In the genomic region with DNA sequence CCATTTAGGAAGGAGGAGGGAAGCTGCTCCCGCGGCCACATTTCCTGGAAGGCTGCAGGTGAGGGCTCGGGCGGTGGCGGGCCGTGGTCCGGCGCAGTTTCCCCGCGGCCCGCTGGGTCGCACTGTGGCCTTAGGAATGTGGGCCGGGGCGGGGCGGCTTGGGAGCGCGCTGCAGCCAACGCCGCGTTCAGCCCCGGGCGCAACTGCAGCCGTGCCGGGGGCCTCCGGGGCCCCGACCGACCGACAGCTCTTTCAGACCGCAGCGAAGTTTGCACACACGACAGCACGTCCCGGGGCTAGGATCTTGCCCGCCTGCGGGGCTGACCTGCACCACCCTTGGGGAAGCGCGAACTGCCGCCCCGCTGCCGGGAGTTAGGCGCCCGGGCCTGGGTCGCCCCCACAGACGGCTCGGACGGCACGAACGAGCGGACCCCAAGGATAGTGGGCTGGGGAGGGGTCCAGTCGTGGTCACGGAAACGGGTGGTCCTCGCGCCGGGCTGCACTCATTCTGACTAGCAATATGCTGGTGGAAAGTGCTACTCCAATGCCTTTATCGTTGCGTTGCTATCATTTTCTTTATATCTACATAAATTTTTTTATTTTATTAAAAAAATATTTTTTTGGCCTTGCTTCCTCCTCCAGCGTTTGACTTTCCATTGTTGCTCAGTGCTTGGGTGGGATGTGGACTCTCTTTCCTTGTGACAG, we compare ENCODE assay signal across 1 cellular context.
TF ChIP-seq lines count a peak whose summit lies in the region.

No MANE protein-coding gene starts in this region.

TF ChIP-seq in K562, 482 proteins besides CTCF, POLR2A, EP300 and RAD21 (continued from another document and continues in another):
- TF ChIP-seq, protein P1, sequence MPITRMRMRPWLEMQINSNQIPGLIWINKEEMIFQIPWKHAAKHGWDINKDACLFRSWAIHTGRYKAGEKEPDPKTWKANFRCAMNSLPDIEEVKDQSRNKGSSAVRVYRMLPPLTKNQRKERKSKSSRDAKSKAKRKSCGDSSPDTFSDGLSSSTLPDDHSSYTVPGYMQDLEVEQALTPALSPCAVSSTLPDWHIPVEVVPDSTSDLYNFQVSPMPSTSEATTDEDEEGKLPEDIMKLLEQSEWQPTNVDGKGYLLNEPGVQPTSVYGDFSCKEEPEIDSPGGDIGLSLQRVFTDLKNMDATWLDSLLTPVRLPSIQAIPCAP (CRISPR knock-in tag; IDR thresholded peaks at IDR 0.05; ENCODE audit: borderline replicate concordance), result no peak
- TF ChIP-seq ZNF583 (CRISPR knock-in tag; IDR thresholded peaks at IDR 0.05), result no peak
- TF ChIP-seq MCM5 (IDR thresholded peaks at IDR 0.05; ENCODE audit: low read depth), result no peak
- TF ChIP-seq CBX8 (IDR thresholded peaks at IDR 0.05; ENCODE audit: borderline replicate concordance, extremely low read depth, low read depth, low read length, poor library complexity, severe bottlenecking), result no peak
- TF ChIP-seq ZNF75A (CRISPR knock-in tag; IDR thresholded peaks at IDR 0.05), result no peak
- no peak for TF ChIP-seq NCOR1 (IDR thresholded peaks at IDR 0.05)
- TF ChIP-seq SAFB (IDR thresholded peaks at IDR 0.05; ENCODE audit: borderline replicate concordance, low read depth, low read length), result no peak
- no peak for TF ChIP-seq HLTF (IDR thresholded peaks at IDR 0.05)
- TF ChIP-seq TEAD1 (CRISPR knock-in tag; IDR thresholded peaks at IDR 0.05), result peak in 1 of 2 experiments; percentile 76; a peak in 1 of 4 replicates
- TF ChIP-seq XRCC4 (IDR thresholded peaks at IDR 0.05; ENCODE audit: extremely low read depth, insufficient read depth, insufficient read length), result no peak
- TF ChIP-seq, protein P2, sequence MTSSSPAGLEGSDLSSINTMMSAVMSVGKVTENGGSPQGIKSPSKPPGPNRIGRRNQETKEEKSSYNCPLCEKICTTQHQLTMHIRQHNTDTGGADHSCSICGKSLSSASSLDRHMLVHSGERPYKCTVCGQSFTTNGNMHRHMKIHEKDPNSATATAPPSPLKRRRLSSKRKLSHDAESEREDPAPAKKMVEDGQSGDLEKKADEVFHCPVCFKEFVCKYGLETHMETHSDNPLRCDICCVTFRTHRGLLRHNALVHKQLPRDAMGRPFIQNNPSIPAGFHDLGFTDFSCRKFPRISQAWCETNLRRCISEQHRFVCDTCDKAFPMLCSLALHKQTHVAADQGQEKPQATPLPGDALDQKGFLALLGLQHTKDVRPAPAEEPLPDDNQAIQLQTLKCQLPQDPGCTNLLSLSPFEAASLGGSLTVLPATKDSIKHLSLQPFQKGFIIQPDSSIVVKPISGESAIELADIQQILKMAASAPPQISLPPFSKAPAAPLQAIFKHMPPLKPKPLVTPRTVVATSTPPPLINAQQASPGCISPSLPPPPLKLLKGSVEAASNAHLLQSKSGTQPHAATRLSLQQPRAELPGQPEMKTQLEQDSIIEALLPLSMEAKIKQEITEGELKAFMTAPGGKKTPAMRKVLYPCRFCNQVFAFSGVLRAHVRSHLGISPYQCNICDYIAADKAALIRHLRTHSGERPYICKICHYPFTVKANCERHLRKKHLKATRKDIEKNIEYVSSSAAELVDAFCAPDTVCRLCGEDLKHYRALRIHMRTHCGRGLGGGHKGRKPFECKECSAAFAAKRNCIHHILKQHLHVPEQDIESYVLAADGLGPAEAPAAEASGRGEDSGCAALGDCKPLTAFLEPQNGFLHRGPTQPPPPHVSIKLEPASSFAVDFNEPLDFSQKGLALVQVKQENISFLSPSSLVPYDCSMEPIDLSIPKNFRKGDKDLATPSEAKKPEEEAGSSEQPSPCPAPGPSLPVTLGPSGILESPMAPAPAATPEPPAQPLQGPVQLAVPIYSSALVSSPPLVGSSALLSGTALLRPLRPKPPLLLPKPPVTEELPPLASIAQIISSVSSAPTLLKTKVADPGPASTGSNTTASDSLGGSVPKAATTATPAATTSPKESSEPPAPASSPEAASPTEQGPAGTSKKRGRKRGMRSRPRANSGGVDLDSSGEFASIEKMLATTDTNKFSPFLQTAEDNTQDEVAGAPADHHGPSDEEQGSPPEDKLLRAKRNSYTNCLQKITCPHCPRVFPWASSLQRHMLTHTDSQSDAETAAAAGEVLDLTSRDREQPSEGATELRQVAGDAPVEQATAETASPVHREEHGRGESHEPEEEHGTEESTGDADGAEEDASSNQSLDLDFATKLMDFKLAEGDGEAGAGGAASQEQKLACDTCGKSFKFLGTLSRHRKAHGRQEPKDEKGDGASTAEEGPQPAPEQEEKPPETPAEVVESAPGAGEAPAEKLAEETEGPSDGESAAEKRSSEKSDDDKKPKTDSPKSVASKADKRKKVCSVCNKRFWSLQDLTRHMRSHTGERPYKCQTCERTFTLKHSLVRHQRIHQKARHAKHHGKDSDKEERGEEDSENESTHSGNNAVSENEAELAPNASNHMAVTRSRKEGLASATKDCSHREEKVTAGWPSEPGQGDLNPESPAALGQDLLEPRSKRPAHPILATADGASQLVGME (CRISPR knock-in tag; IDR thresholded peaks at IDR 0.05), result no peak
- TF ChIP-seq EZH2 (IDR thresholded peaks at IDR 0.05; ENCODE audit: borderline replicate concordance, low read depth, low read length), result no peak
- no peak for TF ChIP-seq SRSF1 (IDR thresholded peaks at IDR 0.05; ENCODE audit: low read depth, low read length)
- TF ChIP-seq, protein P3, sequence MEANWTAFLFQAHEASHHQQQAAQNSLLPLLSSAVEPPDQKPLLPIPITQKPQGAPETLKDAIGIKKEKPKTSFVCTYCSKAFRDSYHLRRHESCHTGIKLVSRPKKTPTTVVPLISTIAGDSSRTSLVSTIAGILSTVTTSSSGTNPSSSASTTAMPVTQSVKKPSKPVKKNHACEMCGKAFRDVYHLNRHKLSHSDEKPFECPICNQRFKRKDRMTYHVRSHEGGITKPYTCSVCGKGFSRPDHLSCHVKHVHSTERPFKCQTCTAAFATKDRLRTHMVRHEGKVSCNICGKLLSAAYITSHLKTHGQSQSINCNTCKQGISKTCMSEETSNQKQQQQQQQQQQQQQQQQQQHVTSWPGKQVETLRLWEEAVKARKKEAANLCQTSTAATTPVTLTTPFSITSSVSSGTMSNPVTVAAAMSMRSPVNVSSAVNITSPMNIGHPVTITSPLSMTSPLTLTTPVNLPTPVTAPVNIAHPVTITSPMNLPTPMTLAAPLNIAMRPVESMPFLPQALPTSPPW (CRISPR knock-in tag; IDR thresholded peaks at IDR 0.05), result no peak; the same call in 1 of the 2 replicates
- TF ChIP-seq CBFA2T2 (conservative IDR thresholded peaks at IDR 0.05), result no peak
- TF ChIP-seq HMGN3 (IDR thresholded peaks at IDR 0.05; ENCODE audit: borderline replicate concordance, extremely low read depth, insufficient read length, low read depth, low read length), result peak; percentile 34
- TF ChIP-seq FOXM1 (IDR thresholded peaks at IDR 0.05; ENCODE audit: low read depth), result no peak
- TF ChIP-seq FOXM1 (CRISPR knock-in tag; IDR thresholded peaks at IDR 0.05; ENCODE audit: low read depth), result no peak
- no peak for TF ChIP-seq ZFP30 (CRISPR knock-in tag; IDR thresholded peaks at IDR 0.05; ENCODE audit: borderline replicate concordance)
- 0 out of 2 replicates have a peak, but pooled peaks have one; percentile 26 for TF ChIP-seq ZNF263 (CRISPR knock-in tag; IDR thresholded peaks at IDR 0.05; ENCODE audit: borderline replicate concordance)
- TF ChIP-seq, protein P4, sequence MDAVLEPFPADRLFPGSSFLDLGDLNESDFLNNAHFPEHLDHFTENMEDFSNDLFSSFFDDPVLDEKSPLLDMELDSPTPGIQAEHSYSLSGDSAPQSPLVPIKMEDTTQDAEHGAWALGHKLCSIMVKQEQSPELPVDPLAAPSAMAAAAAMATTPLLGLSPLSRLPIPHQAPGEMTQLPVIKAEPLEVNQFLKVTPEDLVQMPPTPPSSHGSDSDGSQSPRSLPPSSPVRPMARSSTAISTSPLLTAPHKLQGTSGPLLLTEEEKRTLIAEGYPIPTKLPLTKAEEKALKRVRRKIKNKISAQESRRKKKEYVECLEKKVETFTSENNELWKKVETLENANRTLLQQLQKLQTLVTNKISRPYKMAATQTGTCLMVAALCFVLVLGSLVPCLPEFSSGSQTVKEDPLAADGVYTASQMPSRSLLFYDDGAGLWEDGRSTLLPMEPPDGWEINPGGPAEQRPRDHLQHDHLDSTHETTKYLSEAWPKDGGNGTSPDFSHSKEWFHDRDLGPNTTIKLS (IDR thresholded peaks at IDR 0.05; ENCODE audit: borderline replicate concordance, low read depth), result no peak
- peak; percentile 89 for TF ChIP-seq SMC3 (conservative IDR thresholded peaks at IDR 0.05; ENCODE audit: insufficient read depth, low read depth, low read length)
- TF ChIP-seq, protein P5, sequence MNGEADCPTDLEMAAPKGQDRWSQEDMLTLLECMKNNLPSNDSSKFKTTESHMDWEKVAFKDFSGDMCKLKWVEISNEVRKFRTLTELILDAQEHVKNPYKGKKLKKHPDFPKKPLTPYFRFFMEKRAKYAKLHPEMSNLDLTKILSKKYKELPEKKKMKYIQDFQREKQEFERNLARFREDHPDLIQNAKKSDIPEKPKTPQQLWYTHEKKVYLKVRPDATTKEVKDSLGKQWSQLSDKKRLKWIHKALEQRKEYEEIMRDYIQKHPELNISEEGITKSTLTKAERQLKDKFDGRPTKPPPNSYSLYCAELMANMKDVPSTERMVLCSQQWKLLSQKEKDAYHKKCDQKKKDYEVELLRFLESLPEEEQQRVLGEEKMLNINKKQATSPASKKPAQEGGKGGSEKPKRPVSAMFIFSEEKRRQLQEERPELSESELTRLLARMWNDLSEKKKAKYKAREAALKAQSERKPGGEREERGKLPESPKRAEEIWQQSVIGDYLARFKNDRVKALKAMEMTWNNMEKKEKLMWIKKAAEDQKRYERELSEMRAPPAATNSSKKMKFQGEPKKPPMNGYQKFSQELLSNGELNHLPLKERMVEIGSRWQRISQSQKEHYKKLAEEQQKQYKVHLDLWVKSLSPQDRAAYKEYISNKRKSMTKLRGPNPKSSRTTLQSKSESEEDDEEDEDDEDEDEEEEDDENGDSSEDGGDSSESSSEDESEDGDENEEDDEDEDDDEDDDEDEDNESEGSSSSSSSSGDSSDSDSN (IDR thresholded peaks at IDR 0.05; ENCODE audit: borderline replicate concordance in 1 of 2, low read depth in 2 of 2, low read length in 2 of 2), result peak in 1 of 2 experiments; percentile 50; a peak in 1 of 4 replicates
- TF ChIP-seq HMG20A (CRISPR knock-in tag; conservative IDR thresholded peaks at IDR 0.05), result no peak
- no peak for TF ChIP-seq KLF16 (IDR thresholded peaks at IDR 0.05)
- TF ChIP-seq SUPT5H (IDR thresholded peaks at IDR 0.05), result no peak
- TF ChIP-seq POLR3G (IDR thresholded peaks at IDR 0.05; ENCODE audit: extremely low read depth, insufficient read length, insufficient replicate concordance), result no peak
- peak; percentile 67; the same call in 1 of the 2 replicates for TF ChIP-seq CTBP1 (IDR thresholded peaks at IDR 0.05; ENCODE audit: borderline replicate concordance)
- no peak for TF ChIP-seq SMAD3 (CRISPR knock-in tag; conservative IDR thresholded peaks at IDR 0.05)
- TF ChIP-seq, protein P6, sequence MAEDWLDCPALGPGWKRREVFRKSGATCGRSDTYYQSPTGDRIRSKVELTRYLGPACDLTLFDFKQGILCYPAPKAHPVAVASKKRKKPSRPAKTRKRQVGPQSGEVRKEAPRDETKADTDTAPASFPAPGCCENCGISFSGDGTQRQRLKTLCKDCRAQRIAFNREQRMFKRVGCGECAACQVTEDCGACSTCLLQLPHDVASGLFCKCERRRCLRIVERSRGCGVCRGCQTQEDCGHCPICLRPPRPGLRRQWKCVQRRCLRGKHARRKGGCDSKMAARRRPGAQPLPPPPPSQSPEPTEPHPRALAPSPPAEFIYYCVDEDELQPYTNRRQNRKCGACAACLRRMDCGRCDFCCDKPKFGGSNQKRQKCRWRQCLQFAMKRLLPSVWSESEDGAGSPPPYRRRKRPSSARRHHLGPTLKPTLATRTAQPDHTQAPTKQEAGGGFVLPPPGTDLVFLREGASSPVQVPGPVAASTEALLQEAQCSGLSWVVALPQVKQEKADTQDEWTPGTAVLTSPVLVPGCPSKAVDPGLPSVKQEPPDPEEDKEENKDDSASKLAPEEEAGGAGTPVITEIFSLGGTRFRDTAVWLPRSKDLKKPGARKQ (CRISPR knock-in tag; IDR thresholded peaks at IDR 0.05), result no peak
- TF ChIP-seq, protein P7, sequence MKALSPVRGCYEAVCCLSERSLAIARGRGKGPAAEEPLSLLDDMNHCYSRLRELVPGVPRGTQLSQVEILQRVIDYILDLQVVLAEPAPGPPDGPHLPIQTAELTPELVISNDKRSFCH (CRISPR knock-in tag; IDR thresholded peaks at IDR 0.05), result no peak
- TF ChIP-seq, protein P7 (tag; IDR thresholded peaks at IDR 0.05), result 0 out of 2 replicates have a peak, but pooled peaks have one; percentile 41
- TF ChIP-seq, protein P8, sequence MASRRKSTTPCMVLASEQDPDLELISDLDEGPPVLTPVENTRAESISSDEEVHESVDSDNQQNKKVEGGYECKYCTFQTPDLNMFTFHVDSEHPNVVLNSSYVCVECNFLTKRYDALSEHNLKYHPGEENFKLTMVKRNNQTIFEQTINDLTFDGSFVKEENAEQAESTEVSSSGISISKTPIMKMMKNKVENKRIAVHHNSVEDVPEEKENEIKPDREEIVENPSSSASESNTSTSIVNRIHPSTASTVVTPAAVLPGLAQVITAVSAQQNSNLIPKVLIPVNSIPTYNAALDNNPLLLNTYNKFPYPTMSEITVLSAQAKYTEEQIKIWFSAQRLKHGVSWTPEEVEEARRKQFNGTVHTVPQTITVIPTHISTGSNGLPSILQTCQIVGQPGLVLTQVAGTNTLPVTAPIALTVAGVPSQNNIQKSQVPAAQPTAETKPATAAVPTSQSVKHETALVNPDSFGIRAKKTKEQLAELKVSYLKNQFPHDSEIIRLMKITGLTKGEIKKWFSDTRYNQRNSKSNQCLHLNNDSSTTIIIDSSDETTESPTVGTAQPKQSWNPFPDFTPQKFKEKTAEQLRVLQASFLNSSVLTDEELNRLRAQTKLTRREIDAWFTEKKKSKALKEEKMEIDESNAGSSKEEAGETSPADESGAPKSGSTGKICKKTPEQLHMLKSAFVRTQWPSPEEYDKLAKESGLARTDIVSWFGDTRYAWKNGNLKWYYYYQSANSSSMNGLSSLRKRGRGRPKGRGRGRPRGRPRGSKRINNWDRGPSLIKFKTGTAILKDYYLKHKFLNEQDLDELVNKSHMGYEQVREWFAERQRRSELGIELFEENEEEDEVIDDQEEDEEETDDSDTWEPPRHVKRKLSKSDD (conservative IDR thresholded peaks at IDR 0.05; ENCODE audit: low read length), result no peak
- no peak for TF ChIP-seq GTF2F1 (IDR thresholded peaks at IDR 0.05; ENCODE audit: low read depth, low read length)
- TF ChIP-seq U2AF2 (optimal IDR thresholded peaks at IDR 0.05; ENCODE audit: low read depth, low read length), result no peak
- TF ChIP-seq, protein P9, sequence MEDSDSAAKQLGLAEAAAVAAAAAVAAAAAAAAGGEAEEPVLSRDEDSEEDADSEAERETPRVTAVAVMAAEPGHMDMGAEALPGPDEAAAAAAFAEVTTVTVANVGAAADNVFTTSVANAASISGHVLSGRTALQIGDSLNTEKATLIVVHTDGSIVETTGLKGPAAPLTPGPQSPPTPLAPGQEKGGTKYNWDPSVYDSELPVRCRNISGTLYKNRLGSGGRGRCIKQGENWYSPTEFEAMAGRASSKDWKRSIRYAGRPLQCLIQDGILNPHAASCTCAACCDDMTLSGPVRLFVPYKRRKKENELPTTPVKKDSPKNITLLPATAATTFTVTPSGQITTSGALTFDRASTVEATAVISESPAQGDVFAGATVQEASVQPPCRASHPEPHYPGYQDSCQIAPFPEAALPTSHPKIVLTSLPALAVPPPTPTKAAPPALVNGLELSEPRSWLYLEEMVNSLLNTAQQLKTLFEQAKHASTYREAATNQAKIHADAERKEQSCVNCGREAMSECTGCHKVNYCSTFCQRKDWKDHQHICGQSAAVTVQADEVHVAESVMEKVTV (CRISPR knock-in tag; IDR thresholded peaks at IDR 0.05), result peak; percentile 71
- TF ChIP-seq ZC3H11A (IDR thresholded peaks at IDR 0.05; ENCODE audit: low read depth, low read length), result no peak
- TF ChIP-seq KDM1A (IDR thresholded peaks at IDR 0.05), result no peak
- no peak for TF ChIP-seq NR1H2 (CRISPR knock-in tag; IDR thresholded peaks at IDR 0.05)
- TF ChIP-seq KDM2B (CRISPR knock-in tag; IDR thresholded peaks at IDR 0.05), result no peak
